In genomic region chr7:99693427-99694200, GRCh38 we compare ENCODE assay signal across 1 cellular context.
TF ChIP-seq lines count a peak whose summit lies in the region.

No MANE protein-coding gene starts in this region.

TF ChIP-seq in HepG2, 621 proteins besides CTCF, POLR2A, EP300 and RAD21 (continued from another document and continues in another):
- TF ChIP-seq ZSCAN5A (CRISPR knock-in tag; IDR thresholded peaks at IDR 0.05; ENCODE audit: borderline replicate concordance) = no peak
- TF ChIP-seq TARDBP (CRISPR knock-in tag; IDR thresholded peaks at IDR 0.05) = no peak; the same call in none of the 2 replicates
- TF ChIP-seq AHDC1 (CRISPR knock-in tag; IDR thresholded peaks at IDR 0.05; ENCODE audit: borderline replicate concordance) = peak; percentile 69
- TF ChIP-seq TFDP1 (CRISPR knock-in tag; IDR thresholded peaks at IDR 0.05; ENCODE audit: borderline replicate concordance) = peak; percentile 78; the same call in 1 of the 2 replicates
- 0 out of 2 replicates have a peak, but pooled peaks have one; percentile 55 for TF ChIP-seq ZSCAN25 (CRISPR knock-in tag; IDR thresholded peaks at IDR 0.05)
- TF ChIP-seq RAD51 (IDR thresholded peaks at IDR 0.05; ENCODE audit: borderline replicate concordance) = no peak
- TF ChIP-seq NONO (IDR thresholded peaks at IDR 0.05) = no peak
- TF ChIP-seq NONO (CRISPR knock-in tag; conservative IDR thresholded peaks at IDR 0.05) = 0 out of 2 replicates have a peak, but pooled peaks have one; percentile 59
- TF ChIP-seq ATF5 (CRISPR knock-in tag; IDR thresholded peaks at IDR 0.05; ENCODE audit: low read depth) = peak; percentile 63; the same call in 1 of the 2 replicates
- TF ChIP-seq DZIP1 (CRISPR knock-in tag; IDR thresholded peaks at IDR 0.05) = no peak
- TF ChIP-seq GMEB2 (CRISPR knock-in tag; IDR thresholded peaks at IDR 0.05; ENCODE audit: low read depth) = no peak
- no peak for TF ChIP-seq ZNF460 (CRISPR knock-in tag; IDR thresholded peaks at IDR 0.05; ENCODE audit: borderline replicate concordance)
- TF ChIP-seq ZNF33A (CRISPR knock-in tag; IDR thresholded peaks at IDR 0.05; ENCODE audit: borderline replicate concordance) = no peak
- TF ChIP-seq ZNF772 (CRISPR knock-in tag; IDR thresholded peaks at IDR 0.05) = peak; percentile 78; the same call in 1 of the 2 replicates
- TF ChIP-seq TBP (CRISPR knock-in tag; IDR thresholded peaks at IDR 0.05) = no peak
- TF ChIP-seq NPAS2 (CRISPR knock-in tag; IDR thresholded peaks at IDR 0.05; ENCODE audit: borderline replicate concordance) = no peak
- no peak for TF ChIP-seq ARNT (IDR thresholded peaks at IDR 0.05)
- TF ChIP-seq POLR2AphosphoS2 (IDR thresholded peaks at IDR 0.05; ENCODE audit: low read depth, low read length) = no peak
- TF ChIP-seq JUN (CRISPR knock-in tag; IDR thresholded peaks at IDR 0.05) = peak; percentile 58
- TF ChIP-seq NFYC (CRISPR knock-in tag; IDR thresholded peaks at IDR 0.05) = no peak
- peak; percentile 66; the same call in 1 of the 2 replicates for TF ChIP-seq ZNF766 (CRISPR knock-in tag; IDR thresholded peaks at IDR 0.05; ENCODE audit: borderline replicate concordance)
- TF ChIP-seq SIX1 (CRISPR knock-in tag; IDR thresholded peaks at IDR 0.05; ENCODE audit: borderline replicate concordance) = peak; percentile 75; the same call in 1 of the 2 replicates
- TF ChIP-seq ZBTB20 (CRISPR knock-in tag; IDR thresholded peaks at IDR 0.05; ENCODE audit: borderline replicate concordance, low read depth) = peak; percentile 56; the same call in 1 of the 2 replicates
- TF ChIP-seq AGO2 (optimal IDR thresholded peaks at IDR 0.05; ENCODE audit: low read depth, low read length) = no peak
- TF ChIP-seq NFE2L1 (CRISPR knock-in tag; IDR thresholded peaks at IDR 0.05; ENCODE audit: borderline replicate concordance) = no peak
- TF ChIP-seq TRAFD1 (CRISPR knock-in tag; IDR thresholded peaks at IDR 0.05; ENCODE audit: borderline replicate concordance) = no peak
- TF ChIP-seq KAT2B (IDR thresholded peaks at IDR 0.05; ENCODE audit: borderline replicate concordance, low read depth, low read length) = no peak
- peak; percentile 51; the same call in 1 of the 2 replicates for TF ChIP-seq ZNF792 (CRISPR knock-in tag; IDR thresholded peaks at IDR 0.05)
- TF ChIP-seq ZFP36 (IDR thresholded peaks at IDR 0.05; ENCODE audit: borderline replicate concordance, low read depth, low read length, partially characterized antibody) = no peak
- TF ChIP-seq CEBPZ (IDR thresholded peaks at IDR 0.05; ENCODE audit: low read length) = no peak
- TF ChIP-seq KLF15 (CRISPR knock-in tag; IDR thresholded peaks at IDR 0.05; ENCODE audit: borderline replicate concordance) = no peak
- peak; percentile 74 for TF ChIP-seq SRY (CRISPR knock-in tag; IDR thresholded peaks at IDR 0.05)
- no peak for TF ChIP-seq ZFP36L2 (CRISPR knock-in tag; IDR thresholded peaks at IDR 0.05)
- peak; percentile 56; the same call in 1 of the 2 replicates for TF ChIP-seq GATAD1 (CRISPR knock-in tag; IDR thresholded peaks at IDR 0.05)
- TF ChIP-seq SMAD1 (CRISPR knock-in tag; IDR thresholded peaks at IDR 0.05; ENCODE audit: borderline replicate concordance, low read depth) = no peak
- peak; percentile 90 for TF ChIP-seq FOXK1 (CRISPR knock-in tag; IDR thresholded peaks at IDR 0.05; ENCODE audit: borderline replicate concordance, low read depth)
- TF ChIP-seq ZNF703 (CRISPR knock-in tag; IDR thresholded peaks at IDR 0.05; ENCODE audit: borderline replicate concordance) = no peak
